ENCODE assay signal across 10 cellular contexts in the genomic region with DNA sequence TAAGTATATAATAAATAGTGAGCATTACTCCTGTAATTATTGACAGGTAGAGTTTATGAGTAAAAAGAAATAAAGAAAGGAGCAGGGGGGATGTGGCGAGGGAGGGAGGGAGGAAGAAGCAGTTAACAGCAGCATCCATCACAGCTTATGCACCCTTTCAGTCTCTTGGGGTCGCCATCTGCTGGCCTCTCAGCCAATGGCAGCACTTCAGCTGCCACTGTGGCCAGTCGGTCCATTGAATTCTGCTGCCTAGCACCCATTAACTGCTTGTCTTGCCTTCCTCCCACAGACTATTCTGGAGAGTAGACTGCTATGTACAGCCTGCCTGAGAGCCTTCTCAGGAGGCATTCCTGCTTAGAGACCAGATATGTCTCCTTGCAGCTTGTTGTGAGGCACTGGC.
DNase-seq lines count a peak whose midpoint lies in the region; ATAC-seq and TF ChIP-seq lines count a peak whose summit lies in the region.
"Had no signal": no experiment of that assay in that cellular context is flagged by ENCODE, and none has a peak within 500 bp of the region (broad histone marks: within the 10 kb centered on the region; RNA-seq: fewer than 3 reads in every experiment).

No MANE protein-coding gene starts in this region.

- intact Hi-C loops in CD8-positive, alpha-beta T cell (cut with DNase I, micrococcal nuclease), result no loop called here

- H3K36me3 ChIP-seq in RWPE2 (ENCODE audit: low read depth), result no peaks in the 10 kb centered on the region
- no peaks in the 10 kb centered on the region for H3K36me3 ChIP-seq in CD8-positive, alpha-beta T cell (ENCODE audit: insufficient read depth, low read length)

- DNase-seq in AG04450 (ENCODE audit: low read depth, low spot score), result no peak
- no peak for DNase-seq in RWPE2 (ENCODE audit: low spot score)
- DNase-seq in iPS-NIHi7 (ENCODE audit: extremely low spot score), result peak; percentile 66
- DNase-seq in CD8-positive, alpha-beta T cell, result no peak
- DNase-seq in GM20000 (ENCODE audit: low spot score), result no peak

- TF ChIP-seq CTCF in AG04450 (IDR thresholded peaks at IDR 0.05; ENCODE audit: low read depth, low read length), result peak; percentile 29; the same call in 1 of the 2 replicates
- peak; percentile 41 for TF ChIP-seq CTCF in GM12873 (IDR thresholded peaks at IDR 0.05; ENCODE audit: insufficient read depth, low read depth, low read length, missing control alignments)
- TF ChIP-seq CTCF in RWPE2 (IDR thresholded peaks at IDR 0.05; ENCODE audit: poor library complexity, severe bottlenecking), result peak; percentile 10
- TF ChIP-seq CTCF in CD8-positive, alpha-beta T cell (IDR thresholded peaks at IDR 0.05), result no peak
- TF ChIP-seq CTCF in GM20000 (IDR thresholded peaks at IDR 0.05; ENCODE audit: extremely low read depth, missing control alignments), result no peak

- no peaks in the 10 kb centered on the region for H3K36me3 Mint-ChIP-seq in CD8-positive, alpha-beta T cell
- H3K36me3 Mint-ChIP-seq: activated naive CD4-positive, alpha-beta T cell treated with anti-CD3 and anti-CD28 coated beads, Interleukin-2, amount 50 U/mL, for 24 hours had no signal

- no peak overlapping the region for H3K4me3 ChIP-seq in AG04450 (ENCODE audit: low read depth, low read length)
- H3K4me3 ChIP-seq in RWPE2 (ENCODE audit: severe bottlenecking), result no peak overlapping the region
- no peak overlapping the region for H3K4me3 ChIP-seq in CD8-positive, alpha-beta T cell (ENCODE audit: low read depth, low read length)

- CTCF ChIA-PET in AG04450 (lab: Charles Lee), result interaction anchor here (0.9 to 7.0 kb wide), 7 partner anchors 19 to 406 kb away, joined by 3 to 46 read pairs (median 4); no protein-coding TSS in a partner anchor
- CTCF ChIA-PET in CD8-positive, alpha-beta T cell (lab: Charles Lee), result interaction anchor here (0.9 kb wide), 1 partner anchor 407 kb away, joined by 4 read pairs; no protein-coding TSS in a partner anchor

- H3K9me3 ChIP-seq in AG04450 (ENCODE audit: control insufficient read depth, insufficient read depth, low read length) (no peaks in the 10 kb centered on the region), RWPE2 (ENCODE audit: severe bottlenecking) (no peaks in the 10 kb centered on the region)
- H3K9me3 ChIP-seq in CD8-positive, alpha-beta T cell (ENCODE audit: low read length), result no peaks in the 10 kb centered on the region

- H3K27me3 ChIP-seq in AG04450 (ENCODE audit: control insufficient read depth, insufficient read depth, low read length), result no peaks in the 10 kb centered on the region
- H3K27me3 ChIP-seq in RWPE2 (ENCODE audit: insufficient read depth, poor library complexity, severe bottlenecking), result no peaks in the 10 kb centered on the region
- no peaks in the 10 kb centered on the region for H3K27me3 ChIP-seq in CD8-positive, alpha-beta T cell (ENCODE audit: insufficient read depth, low read length)

- peaks cover 14% of the 10 kb centered on the region for H3K27me3 Mint-ChIP-seq in CD8-positive, alpha-beta T cell (ENCODE audit: low read depth)
- H3K27me3 Mint-ChIP-seq: activated naive CD4-positive, alpha-beta T cell treated with anti-CD3 and anti-CD28 coated beads, Interleukin-2, amount 50 U/mL, for 24 hours had no signal

- no peak overlapping the region for H3K27ac Mint-ChIP-seq in CD8-positive, alpha-beta T cell
- H3K27ac Mint-ChIP-seq: activated naive CD4-positive, alpha-beta T cell treated with anti-CD3 and anti-CD28 coated beads, Interleukin-2, amount 50 U/mL, for 24 hours had no signal

- H3K4me1 Mint-ChIP-seq in CD8-positive, alpha-beta T cell (ENCODE audit: low read depth), result no peaks in the 10 kb centered on the region
- H3K4me1 Mint-ChIP-seq: activated naive CD4-positive, alpha-beta T cell treated with anti-CD3 and anti-CD28 coated beads, Interleukin-2, amount 50 U/mL, for 24 hours had no signal

- POLR2A ChIA-PET in AG04450 (lab: Yijun Ruan, JAX), result interaction anchor here (0.7 to 1.1 kb wide), 2 partner anchors 40 to 253 kb away, joined by 3 to 4 read pairs; no protein-coding TSS in a partner anchor
- POLR2A ChIA-PET in CD8-positive, alpha-beta T cell (lab: Charles Lee), result no interaction called here

- H3K27ac ChIP-seq in AG04450 (ENCODE audit: low read depth, low read length) (no peak overlapping the region), RWPE2 (ENCODE audit: poor library complexity, severe bottlenecking) (no peak overlapping the region)
- H3K27ac ChIP-seq in CD8-positive, alpha-beta T cell (ENCODE audit: low read depth, low read length), result no peak overlapping the region
- H3K27ac ChIP-seq: epithelial cell of prostate had no signal

- ATAC-seq in RWPE2 (ENCODE audit: low read depth), result no peak
- ATAC-seq in CD8-positive, alpha-beta T cell, result no peak
- ATAC-seq in activated CD4-positive, CD25-positive, alpha-beta regulatory T cell treated with anti-CD3 and anti-CD28 coated beads, Interleukin-2, amount 50 U/mL, for 24 hours, result no peak
- ATAC-seq in GM21367 (IDR thresholded peaks at IDR 0.05; ENCODE audit: unreplicated experiment), result no peak

- no peak overlapping the region for H3K4me3 Mint-ChIP-seq in CD8-positive, alpha-beta T cell
- H3K4me3 Mint-ChIP-seq: activated naive CD4-positive, alpha-beta T cell treated with anti-CD3 and anti-CD28 coated beads, Interleukin-2, amount 50 U/mL, for 24 hours had no signal

- no peaks in the 10 kb centered on the region for H3K4me1 ChIP-seq in RWPE2 (ENCODE audit: insufficient read depth, poor library complexity, severe bottlenecking)
- no peaks in the 10 kb centered on the region for H3K4me1 ChIP-seq in CD8-positive, alpha-beta T cell (ENCODE audit: insufficient read depth, low read length)

- no peaks in the 10 kb centered on the region for H3K9me3 Mint-ChIP-seq in CD8-positive, alpha-beta T cell
- H3K9me3 Mint-ChIP-seq: activated naive CD4-positive, alpha-beta T cell treated with anti-CD3 and anti-CD28 coated beads, Interleukin-2, amount 50 U/mL, for 24 hours had no signal

Comparison
In these comparisons a context has a peak if more than half of its experiments do, and no peak if none do; other contexts are left out.
1. CTCF ChIP-seq: peak in AG04450 (single experiment), GM12873 (single experiment) and RWPE2 (single experiment); none in CD8-positive, alpha-beta T cell (single experiment) and GM20000 (single experiment).